In genomic region chr9:137298401-137298982, GRCh38 we compare ENCODE assay signal across 14 cellular contexts. TPM values are rescaled to one million over a fixed set of nuclear protein-coding genes. Genes with fewer than 3 reads are reported as not detected.
DNase-seq lines count a peak whose midpoint lies in the region; TF ChIP-seq lines count a peak whose summit lies in the region.
"Had no signal": no experiment of that assay in that cellular context is flagged by ENCODE, and none has a peak within 500 bp of the region (broad histone marks: within the 10 kb centered on the region; RNA-seq: fewer than 3 reads in every experiment).

No MANE protein-coding gene starts in this region.

- WGBS in esophagus muscularis mucosa: 71% methylated on average over 18 of the region's 18 CpGs
- WGBS in thyroid gland, 2 donors: 63 to 70% methylated on average over 18 of the region's 18 CpGs

- H3K9me3 ChIP-seq in OCI-LY3 (ENCODE audit: insufficient read depth, low read length) (no peaks in the 10 kb centered on the region), esophagus muscularis mucosa (peaks cover 0 to 8% (median 2%) of the 10 kb centered on the region in 4 donors), thyroid gland (no peaks in the 10 kb centered on the region)

- no peak for TF ChIP-seq EP300 in esophagus muscularis mucosa (IDR thresholded peaks at IDR 0.05)

- H3K4me2 ChIP-seq in OCI-LY3 (ENCODE audit: low read length): peak overlapping the region; percentile 73

- H3K36me3 ChIP-seq in OCI-LY3 (replicated peaks; ENCODE audit: low read depth, low read length) (no peaks in the 10 kb centered on the region), esophagus muscularis mucosa (no peaks in the 10 kb centered on the region), thyroid gland (no peaks in the 10 kb centered on the region)

- H2AFZ ChIP-seq in OCI-LY3 (ENCODE audit: low read depth, low read length): 0 out of 2 replicates have a peak overlapping the region, but pooled peaks have one; percentile 77

- H3K27me3 ChIP-seq in OCI-LY3 (ENCODE audit: low read depth, low read length) (no peaks in the 10 kb centered on the region), esophagus muscularis mucosa (peaks cover 4 to 93% (median 56%) of the 10 kb centered on the region in 4 donors), thyroid gland (no peaks in the 10 kb centered on the region)

- no peaks in the 10 kb centered on the region for H4K20me1 ChIP-seq in OCI-LY3 (ENCODE audit: insufficient read depth, low read length)

- H3K9ac ChIP-seq in OCI-LY3 (ENCODE audit: low read length): peak overlapping the region; percentile 39; the same call in 1 of the 2 replicates

- intact Hi-C loops in esophagus muscularis mucosa (cut with DNase I) (loop anchor here (5.0 to 10.0 kb wide), 2 partner anchors 109 to 226 kb away; no protein-coding TSS in a partner anchor), thyroid gland (cut with DNase I) (loop anchor here (5.0 kb wide), 1 partner anchor 109 kb away; no protein-coding TSS in a partner anchor)

- peak overlapping the region; percentile 43 for H3K27ac ChIP-seq in OCI-LY3 (ENCODE audit: low read length)
- peak overlapping the region; percentile 50 to 78 (median 68) for H3K27ac ChIP-seq in esophagus muscularis mucosa (replicated peaks in 1 of 4)
- H3K27ac ChIP-seq in thyroid gland: peak overlapping the region in 2 of 3 donors; percentile 38 to 79

- no peak for TF ChIP-seq POLR2A in esophagus muscularis mucosa (IDR thresholded peaks at IDR 0.05; ENCODE audit: low read depth)
- TF ChIP-seq POLR2A in thyroid gland (IDR thresholded peaks at IDR 0.05): no peak

- H3K79me2 ChIP-seq in OCI-LY3 (ENCODE audit: low read length): no peaks in the 10 kb centered on the region

- no peak for TF ChIP-seq CTCF in OCI-LY3 (IDR thresholded peaks at IDR 0.05; ENCODE audit: low read depth, low read length)
- TF ChIP-seq CTCF in esophagus muscularis mucosa (IDR thresholded peaks at IDR 0.05): no peak
- TF ChIP-seq CTCF in thyroid gland (IDR thresholded peaks at IDR 0.05): no peak

- H3K4me3 ChIP-seq in OCI-LY3 (ENCODE audit: low read length) (peak overlapping the region; percentile 54; the same call in 1 of the 2 replicates), esophagus muscularis mucosa (peak overlapping the region; percentile 22 to 59 (median 36)), thyroid gland (replicated peaks in 1 of 3) (peak overlapping the region in 1 of 3 donors; percentile 0)

- H3K4me1 ChIP-seq in OCI-LY3 (ENCODE audit: low read length) (peaks cover 33% of the 10 kb centered on the region), esophagus muscularis mucosa (peaks cover 44 to 83% (median 64%) of the 10 kb centered on the region in 4 donors), thyroid gland (peaks cover 20 to 46% of the 10 kb centered on the region in 2 donors)

- DNase-seq in esophagus muscularis mucosa (ENCODE audit: extremely low spot score) (no peak), medulla oblongata (ENCODE audit: extremely low spot score) (peak; percentile 24), thyroid gland (no peak), AG08396 (ENCODE audit: low spot score) (no peak), T-helper 2 cell (no peak), SW 1271 (lab: John Stamatoyannopoulos, UW) (no peak), NCI-H1436 treated with DMSO at 0.1 percent for 48 hours (lab: John Stamatoyannopoulos, UW) (no peak)
- DNase-seq: activated T-cell treated with anti-CD3 and anti-CD28 coated beads for 4 hours; aorta; CD4-positive, CD25-positive, alpha-beta regulatory T cell; erythroblast had no signal

RNA-seq across cellular contexts. Expression of gene NRARP, which starts 3.6 kb away (rescaled TPM):
- total RNA-seq in esophagus muscularis mucosa (10 to 100 TPM in 1 of 4 donors, 1 to 10 TPM in 3; 2.9 to 10.3 (median 7.2) TPM), thyroid gland (10 to 100 TPM in 1 of 4 donors, 1 to 10 TPM in 3; 1.8 to 10.2 (median 6.8) TPM)
- total RNA-seq: LHCN-M2 had no signal

RNA-seq across cellular contexts. Expression of gene TOR4A, which starts 21.0 kb away (rescaled TPM):
- 1 to 10 TPM; 5.0 to 9.2 (median 7.3) TPM for total RNA-seq in esophagus muscularis mucosa
- 10 to 100 TPM; 10.8 to 14.7 (median 12.0) TPM for total RNA-seq in thyroid gland

RNA-seq across cellular contexts. Expression of gene NELFB, which starts 43.4 kb away (rescaled TPM):
- 10 to 100 TPM; 26.6 to 73.2 (median 48.8) TPM for total RNA-seq in esophagus muscularis mucosa
- total RNA-seq in thyroid gland: 10 to 100 TPM; 29.8 to 39.1 (median 32.4) TPM

RNA-seq across cellular contexts. Expression of gene STPG3, which starts 47.4 kb away (rescaled TPM):
- total RNA-seq in esophagus muscularis mucosa: not detected
- not detected for total RNA-seq in thyroid gland
- total RNA-seq: aorta; CD4-positive, CD25-positive, alpha-beta regulatory T cell; kidney epithelial cell; LHCN-M2 had no signal

RNA-seq across cellular contexts. Expression of gene TUBB4B, which starts 57.4 kb away (rescaled TPM):
- total RNA-seq in esophagus muscularis mucosa: 100 to 1,000 TPM; 227 to 469 (median 304) TPM
- 100 to 1,000 TPM; 181 to 757 (median 487) TPM for total RNA-seq in thyroid gland
